In genomic region chr3:39294446-39295183, GRCh38 we compare ENCODE assay signal across 22 cellular contexts. TPM values are rescaled to one million over a fixed set of nuclear protein-coding genes. Genes with fewer than 3 reads are reported as not detected.
A peak's percentile ranks its signal among the peaks of the same experiment; 100 is the strongest.
DNase-seq lines count a peak whose midpoint lies in the region; ATAC-seq and TF ChIP-seq lines count a peak whose summit lies in the region.
"Had no signal": no experiment of that assay in that cellular context is flagged by ENCODE, and none has a peak within 500 bp of the region (broad histone marks: within the 10 kb centered on the region; RNA-seq: fewer than 3 reads in every experiment).

No MANE protein-coding gene starts in this region.

- no peak for ATAC-seq in CD4-positive, alpha-beta T cell (ENCODE audit: poor library complexity)
- ATAC-seq: left lobe of liver had no signal

- H3K27ac ChIP-seq in CD4-positive, alpha-beta T cell (ENCODE audit: low read depth, low read length): no peak overlapping the region
- H3K27ac ChIP-seq in OCI-LY3 (ENCODE audit: low read length) (no peak overlapping the region), RWPE1 (no peak overlapping the region)
- H3K27ac ChIP-seq: PC-9, right atrium auricular region, SJSA1, stomach had no signal

- peak in 3 of 10 experiments; percentile 3 to 20 (median 14) for DNase-seq in CD4-positive, alpha-beta T cell
- peak; percentile 8 for DNase-seq in GM10248 (ENCODE audit: extremely low spot score)
- DNase-seq in astrocyte of the spinal cord (ENCODE audit: low read depth, low spot score): peak; percentile 39
- no peak for DNase-seq in SHP77 treated with DMSO at 0.1 percent for 48 hours (lab: John Stamatoyannopoulos, UW)
- no peak for DNase-seq in BE2C
- DNase-seq in RWPE1 (ENCODE audit: low spot score): no peak
- DNase-seq: activated CD4-positive, alpha-beta T cell treated with anti-CD3 and anti-CD28 coated beads, Interleukin-2, amount 50 U/mL, for 4 hours; midbrain; NCI-H1105 treated with DMSO at 0.1 percent for 48 hours; NCI-H82; PC-9; stomach; T1000 had no signal

- H3K36me3 ChIP-seq in OCI-LY3 (replicated peaks; ENCODE audit: low read depth, low read length) (peaks cover 3% of the 10 kb centered on the region), BE2C (no peaks in the 10 kb centered on the region)
- H3K36me3 ChIP-seq: right atrium auricular region, SJSA1, stomach had no signal

- H3K79me2 ChIP-seq in OCI-LY3 (ENCODE audit: low read length): no peaks in the 10 kb centered on the region

- no peak overlapping the region for H3K9ac ChIP-seq in OCI-LY3 (ENCODE audit: low read length)

- H4K20me1 ChIP-seq in OCI-LY3 (ENCODE audit: insufficient read depth, low read length): no peaks in the 10 kb centered on the region

- peaks cover 11% of the 10 kb centered on the region for H3K9me3 ChIP-seq in CD4-positive, alpha-beta T cell (ENCODE audit: control insufficient read depth, low read length)
- peaks cover 12% of the 10 kb centered on the region for H3K9me3 ChIP-seq in OCI-LY3 (ENCODE audit: insufficient read depth, low read length)
- H3K9me3 ChIP-seq in BE2C: no peaks in the 10 kb centered on the region
- H3K9me3 ChIP-seq: SJSA1 had no signal

- no peak for TF ChIP-seq CTCF in CD4-positive, alpha-beta T cell (IDR thresholded peaks at IDR 0.05)
- TF ChIP-seq CTCF in GM10248 (IDR thresholded peaks at IDR 0.05; ENCODE audit: control extremely low read depth, extremely low read depth, low read depth, missing control alignments) (no peak), OCI-LY3 (IDR thresholded peaks at IDR 0.05; ENCODE audit: low read depth, low read length) (no peak), astrocyte of the spinal cord (IDR thresholded peaks at IDR 0.05; ENCODE audit: low read depth, low read length) (no peak), BE2C (IDR thresholded peaks at IDR 0.05; ENCODE audit: low read depth, low read length) (no peak), RWPE1 (conservative IDR thresholded peaks at IDR 0.05; ENCODE audit: low read depth) (no peak)

- H3K27me3 Mint-ChIP-seq in CD4-positive, alpha-beta T cell: no peaks in the 10 kb centered on the region
- H3K27me3 Mint-ChIP-seq: activated T-helper 17 cell treated with anti-CD3 and anti-CD28 coated beads, Interleukin-2, amount 50 U/mL, for 72 hours had no signal

- H3K4me1 ChIP-seq in OCI-LY3 (ENCODE audit: low read length) (peaks cover 19% of the 10 kb centered on the region), BE2C (no peaks in the 10 kb centered on the region)
- H3K4me1 ChIP-seq: right atrium auricular region had no signal

- H3K27me3 ChIP-seq in CD4-positive, alpha-beta T cell (ENCODE audit: control insufficient read depth, insufficient read depth, low read length): no peaks in the 10 kb centered on the region
- H3K27me3 ChIP-seq in OCI-LY3 (ENCODE audit: low read depth, low read length) (no peaks in the 10 kb centered on the region), BE2C (no peaks in the 10 kb centered on the region)
- H3K27me3 ChIP-seq: right atrium auricular region, SJSA1, stomach had no signal

- intact Hi-C loops in CD4-positive, alpha-beta T cell (cut with DNase I, micrococcal nuclease): loop anchor here in 1 of 2 experiments (5.0 kb wide), 1 partner anchor 83 kb away; no protein-coding TSS in a partner anchor

- H3K4me1 Mint-ChIP-seq in CD4-positive, alpha-beta T cell (ENCODE audit: low read depth): peaks cover 10% of the 10 kb centered on the region

- H3K4me2 ChIP-seq in OCI-LY3 (ENCODE audit: low read length): peak overlapping the region; percentile 48
- H3K4me2 ChIP-seq: PC-9 had no signal

- peaks cover 7% of the 10 kb centered on the region for H3K9me3 Mint-ChIP-seq in CD4-positive, alpha-beta T cell

- H3K4me3 Mint-ChIP-seq in CD4-positive, alpha-beta T cell: peak overlapping the region; percentile 15
- H3K4me3 Mint-ChIP-seq: activated T-helper 17 cell treated with anti-CD3 and anti-CD28 coated beads, Interleukin-2, amount 50 U/mL, for 72 hours had no signal

- POLR2A ChIA-PET in CD4-positive, alpha-beta T cell (lab: Charles Lee): no interaction called here
- POLR2A ChIA-PET in GM10248 (lab: Yijun Ruan, JAX) (interaction anchor here (1.3 kb wide), 1 partner anchor 89 kb away, joined by 4 read pairs; no protein-coding TSS in a partner anchor), RWPE1 (lab: Yijun Ruan, JAX; ENCODE audit: low non-redundant PET) (no interaction called here)

- H3K4me3 ChIP-seq in OCI-LY3 (ENCODE audit: low read length) (no peak overlapping the region), astrocyte of the spinal cord (ENCODE audit: low read depth, low read length) (no peak overlapping the region), BE2C (ENCODE audit: low read depth, low read length) (no peak overlapping the region)
- H3K4me3 ChIP-seq: PC-9, right atrium auricular region, SJSA1, stomach had no signal

- H3K36me3 Mint-ChIP-seq in CD4-positive, alpha-beta T cell (ENCODE audit: low read depth): peaks cover 13% of the 10 kb centered on the region

- CTCF ChIA-PET in CD4-positive, alpha-beta T cell (lab: Charles Lee): no interaction called here
- CTCF ChIA-PET in GM10248 (lab: Yijun Ruan, JAX) (interaction anchor here (1.1 to 23.0 kb wide), 8 partner anchors 8 to 168 kb away, joined by 3 to 691 read pairs (median 8); partner anchors contain the start of genes CX3CR1 and XIRP1), RWPE1 (lab: Yijun Ruan, JAX) (interaction anchor here (0.6 kb wide), 1 partner anchor 103 kb away, joined by 3 read pairs; no protein-coding TSS in a partner anchor)

- peak overlapping the region; percentile 81 for H3K27ac Mint-ChIP-seq in CD4-positive, alpha-beta T cell
- H3K27ac Mint-ChIP-seq: activated T-helper 17 cell treated with anti-CD3 and anti-CD28 coated beads, Interleukin-2, amount 50 U/mL, for 72 hours had no signal

- H2AFZ ChIP-seq in OCI-LY3 (ENCODE audit: low read depth, low read length): no peak overlapping the region
- H2AFZ ChIP-seq: PC-9 had no signal

- in situ Hi-C loops in astrocyte of the spinal cord (cut with HindIII; ENCODE audit: low sequenced_read_pairs): loop anchor here (25.0 kb wide), 1 partner anchor 182 kb away; the partner anchor contains the start of genes GORASP1 and TTC21A

RNA-seq across cellular contexts. Expression of gene CX3CR1, which starts 14.8 kb away (rescaled TPM):
- under 1 TPM; 0.14 to 0.27 TPM for total RNA-seq in CD4-positive, alpha-beta T cell
- polyA plus RNA-seq in BE2C (2012; ENCODE audit: insufficient read depth, insufficient read length, low read depth): not detected
- total RNA-seq: PC-9, SJSA1 had no signal
- polyA plus RNA-seq: fibroblast of lung had no signal

RNA-seq across cellular contexts. Expression of gene CCR8, which starts 34.9 kb away (rescaled TPM):
- total RNA-seq in CD4-positive, alpha-beta T cell: 1 to 10 TPM; 1.3 to 2.1 TPM
- polyA plus RNA-seq in BE2C (2012; ENCODE audit: insufficient read depth, insufficient read length, low read depth): not detected
- total RNA-seq: astrocyte, cerebellum, fibroblast of lung, left lobe of liver, PC-9, right atrium auricular region, SJSA1, stomach, urinary bladder had no signal
- polyA plus RNA-seq: fibroblast of lung, stomach, urinary bladder had no signal

Comparison
In these comparisons a context has a peak if more than half of its experiments do, and no peak if none do; other contexts are left out.
1. DNase-seq: peak in GM10248 (single experiment) and astrocyte of the spinal cord (single experiment); none in SHP77 treated with DMSO at 0.1 percent for 48 hours (single experiment), BE2C (single experiment) and RWPE1 (single experiment).